ENCODE assay signal across 24 cellular contexts in genomic region chr15:38539008-38539343, GRCh38. TPM values are rescaled to one million over a fixed set of nuclear protein-coding genes. Genes with fewer than 3 reads are reported as not detected.
DNase-seq lines count a peak whose midpoint lies in the region; ATAC-seq lines count a peak whose summit lies in the region.
"Had no signal": no experiment of that assay in that cellular context is flagged by ENCODE, and none has a peak within 500 bp of the region (broad histone marks: within the 10 kb centered on the region; RNA-seq: fewer than 3 reads in every experiment).

No MANE protein-coding gene starts in this region.

- H3K9me3 Mint-ChIP-seq in T-helper 1 cell treated with Interleukin-12 subunit alpha and Interleukin-12 subunit beta and Interleukin-4 antibody, amounts not matched to agents 30 μg/mL and 1 μg/mL, for 36 hours: no peaks in the 10 kb centered on the region
- H3K9me3 Mint-ChIP-seq in CD4-positive, CD25-positive, alpha-beta regulatory T cell: no peaks in the 10 kb centered on the region
- H3K9me3 Mint-ChIP-seq in activated CD8-positive, alpha-beta T cell treated with anti-CD3 and anti-CD28 coated beads, Interleukin-2, amount 10 ng/mL, durations not matched to agents 7 days and 5 days (ENCODE audit: insufficient read depth): no peaks in the 10 kb centered on the region
- no peaks in the 10 kb centered on the region for H3K9me3 Mint-ChIP-seq in immature natural killer cell
- no peaks in the 10 kb centered on the region for H3K9me3 Mint-ChIP-seq in stimulated activated naive B cell treated with anti-CD40 and anti-IgM and Interleukin-4, amounts not matched to agents 10 μg/mL and 1 μg/mL and 100 μg/mL, for 72 hours

- peak overlapping the region; percentile 71 for H3K27ac ChIP-seq in CD4-positive, CD25-positive, alpha-beta regulatory T cell (ENCODE audit: insufficient read depth, low read length, poor library complexity, severe bottlenecking)
- H3K27ac ChIP-seq in substantia nigra (ENCODE audit: low read depth, low read length, poor library complexity, severe bottlenecking): no peak overlapping the region
- H3K27ac ChIP-seq: 22Rv1, coronary artery, gastrocnemius medialis, transverse colon had no signal

- peak in 1 of 2 donors; percentile 21 for ATAC-seq in CD4-positive, CD25-positive, alpha-beta regulatory T cell (ENCODE audit: low read depth in 2 of 2)
- peak; percentile 59 for ATAC-seq in activated CD8-positive, alpha-beta T cell treated with anti-CD3 and anti-CD28 coated beads, Interleukin-2, amount 10 ng/mL, durations not matched to agents 7 days and 5 days
- ATAC-seq in stimulated activated naive B cell treated with anti-CD40 and anti-IgM and Interleukin-4, amounts not matched to agents 10 μg/mL and 1 μg/mL and 100 μg/mL, for 72 hours (replicated peaks): no peak
- ATAC-seq: gastrocnemius medialis, HCT116, left lobe of liver had no signal

- no peaks in the 10 kb centered on the region for H3K9me3 ChIP-seq in CD4-positive, CD25-positive, alpha-beta regulatory T cell (ENCODE audit: control insufficient read depth in 2 of 2, low read length in 2 of 2)
- H3K9me3 ChIP-seq: gastrocnemius medialis, Peyer's patch, transverse colon had no signal

- peak overlapping the region; percentile 1 for H3K4me3 Mint-ChIP-seq in T-helper 1 cell treated with Interleukin-12 subunit alpha and Interleukin-12 subunit beta and Interleukin-4 antibody, amounts not matched to agents 30 μg/mL and 1 μg/mL, for 36 hours
- peak overlapping the region; percentile 46 to 81 (median 68) for H3K4me3 Mint-ChIP-seq in CD4-positive, CD25-positive, alpha-beta regulatory T cell
- H3K4me3 Mint-ChIP-seq in activated CD8-positive, alpha-beta T cell treated with anti-CD3 and anti-CD28 coated beads, Interleukin-2, amount 10 ng/mL, durations not matched to agents 7 days and 5 days: peak overlapping the region; percentile 47
- H3K4me3 Mint-ChIP-seq in immature natural killer cell: peak overlapping the region; percentile 58 to 87 (median 72)
- H3K4me3 Mint-ChIP-seq in stimulated activated naive B cell treated with anti-CD40 and anti-IgM and Interleukin-4, amounts not matched to agents 10 μg/mL and 1 μg/mL and 100 μg/mL, for 72 hours: no peak overlapping the region

- peaks cover 35% of the 10 kb centered on the region for H3K36me3 ChIP-seq in CD4-positive, CD25-positive, alpha-beta regulatory T cell (ENCODE audit: control insufficient read depth, insufficient read depth, low read length)
- H3K36me3 ChIP-seq: gastrocnemius medialis, Peyer's patch, transverse colon had no signal

- H3K4me1 Mint-ChIP-seq in T-helper 1 cell treated with Interleukin-12 subunit alpha and Interleukin-12 subunit beta and Interleukin-4 antibody, amounts not matched to agents 30 μg/mL and 1 μg/mL, for 36 hours (ENCODE audit: low read depth): peaks cover 81% of the 10 kb centered on the region
- H3K4me1 Mint-ChIP-seq in CD4-positive, CD25-positive, alpha-beta regulatory T cell: peaks cover 48 to 96% (median 87%) of the 10 kb centered on the region in 4 donors
- H3K4me1 Mint-ChIP-seq in activated CD8-positive, alpha-beta T cell treated with anti-CD3 and anti-CD28 coated beads, Interleukin-2, amount 10 ng/mL, durations not matched to agents 7 days and 5 days (ENCODE audit: low read depth): peaks cover 94% of the 10 kb centered on the region
- H3K4me1 Mint-ChIP-seq in immature natural killer cell: peaks cover 96 to 98% of the 10 kb centered on the region in 2 donors
- H3K4me1 Mint-ChIP-seq in stimulated activated naive B cell treated with anti-CD40 and anti-IgM and Interleukin-4, amounts not matched to agents 10 μg/mL and 1 μg/mL and 100 μg/mL, for 72 hours: peaks cover 9 to 33% of the 10 kb centered on the region in 2 donors

- POLR2A ChIA-PET in activated CD8-positive, alpha-beta T cell treated with anti-CD3 and anti-CD28 coated beads, Interleukin-2, amount 10 ng/mL, durations not matched to agents 7 days and 5 days (lab: Charles Lee): interaction anchor here (1.1 to 1.7 kb wide), 2 partner anchors 25 to 144 kb away, joined by 3 to 8 read pairs; no protein-coding TSS in a partner anchor

- no peak for DNase-seq in T-helper 1 cell
- no peak for DNase-seq in CD4-positive, CD25-positive, alpha-beta regulatory T cell
- DNase-seq in activated CD8-positive, alpha-beta T cell treated with anti-CD3 and anti-CD28 coated beads, Interleukin-2, amount 10 ng/mL, durations not matched to agents 7 days and 5 days: peak; percentile 37
- DNase-seq in immature natural killer cell: no peak
- DNase-seq in GDM1 (lab: John Stamatoyannopoulos, UW): no peak
- DNase-seq in stimulated activated naive B cell treated with anti-CD40 and anti-IgM and Interleukin-4, amounts not matched to agents 10 μg/mL and 1 μg/mL and 100 μg/mL, for 72 hours: no peak
- DNase-seq in substantia nigra (lab: John Stamatoyannopoulos, UW): no peak
- DNase-seq: activated effector memory CD4-positive, alpha-beta T cell treated with Interleukin-2 at 50 U/mL for 16 hours; anterior cingulate cortex; gastrocnemius medialis; hippocampal formation; mesenchymal stem cell; NCI-H1105; NCI-H1930; NCI-H526 treated with DMSO at 0.1 percent for 48 hours; Peyer's patch; small intestine; stimulated activated CD4-positive, alpha-beta T cell treated with anti-CD3 and anti-CD28 coated beads, Interleukin-2, amount 100 ng/mL, for 24 hours; transverse colon had no signal

- CTCF ChIA-PET in activated CD8-positive, alpha-beta T cell treated with anti-CD3 and anti-CD28 coated beads, Interleukin-2, amount 10 ng/mL, durations not matched to agents 7 days and 5 days (lab: Charles Lee): interaction anchor here (1.1 to 2.4 kb wide), 6 partner anchors 13 to 161 kb away, joined by 3 to 11 read pairs (median 4); partner anchors contain the start of gene FAM98B

- H3K36me3 Mint-ChIP-seq in T-helper 1 cell treated with Interleukin-12 subunit alpha and Interleukin-12 subunit beta and Interleukin-4 antibody, amounts not matched to agents 30 μg/mL and 1 μg/mL, for 36 hours (ENCODE audit: low read depth): peaks cover 56% of the 10 kb centered on the region
- H3K36me3 Mint-ChIP-seq in CD4-positive, CD25-positive, alpha-beta regulatory T cell: peaks cover 44% of the 10 kb centered on the region
- H3K36me3 Mint-ChIP-seq in activated CD8-positive, alpha-beta T cell treated with anti-CD3 and anti-CD28 coated beads, Interleukin-2, amount 10 ng/mL, durations not matched to agents 7 days and 5 days (ENCODE audit: low read depth): peaks cover 88% of the 10 kb centered on the region
- peaks cover 0 to 8% (median 6%) of the 10 kb centered on the region in 3 donors for H3K36me3 Mint-ChIP-seq in immature natural killer cell
- H3K36me3 Mint-ChIP-seq in stimulated activated naive B cell treated with anti-CD40 and anti-IgM and Interleukin-4, amounts not matched to agents 10 μg/mL and 1 μg/mL and 100 μg/mL, for 72 hours: peaks cover 1 to 9% of the 10 kb centered on the region in 2 donors

- no peaks in the 10 kb centered on the region for H3K27me3 Mint-ChIP-seq in T-helper 1 cell treated with Interleukin-12 subunit alpha and Interleukin-12 subunit beta and Interleukin-4 antibody, amounts not matched to agents 30 μg/mL and 1 μg/mL, for 36 hours (ENCODE audit: low read depth)
- H3K27me3 Mint-ChIP-seq in CD4-positive, CD25-positive, alpha-beta regulatory T cell: no peaks in the 10 kb centered on the region
- H3K27me3 Mint-ChIP-seq in activated CD8-positive, alpha-beta T cell treated with anti-CD3 and anti-CD28 coated beads, Interleukin-2, amount 10 ng/mL, durations not matched to agents 7 days and 5 days (ENCODE audit: low read depth): no peaks in the 10 kb centered on the region
- peaks cover 0 to 1% (median 0%) of the 10 kb centered on the region in 3 donors for H3K27me3 Mint-ChIP-seq in immature natural killer cell (ENCODE audit: low read depth in 3 of 3)
- no peaks in the 10 kb centered on the region for H3K27me3 Mint-ChIP-seq in stimulated activated naive B cell treated with anti-CD40 and anti-IgM and Interleukin-4, amounts not matched to agents 10 μg/mL and 1 μg/mL and 100 μg/mL, for 72 hours

- peaks cover 84% of the 10 kb centered on the region for H3K4me1 ChIP-seq in CD4-positive, CD25-positive, alpha-beta regulatory T cell (ENCODE audit: control insufficient read depth, insufficient read depth, low read length, poor library complexity, severe bottlenecking)
- H3K4me1 ChIP-seq: gastrocnemius medialis, Peyer's patch, transverse colon had no signal

- peak overlapping the region; percentile 80 for H3K4me3 ChIP-seq in CD4-positive, CD25-positive, alpha-beta regulatory T cell (ENCODE audit: low read depth, low read length)
- H3K4me3 ChIP-seq: coronary artery, gastrocnemius medialis, Peyer's patch, transverse colon had no signal

- H3K27ac Mint-ChIP-seq in T-helper 1 cell treated with Interleukin-12 subunit alpha and Interleukin-12 subunit beta and Interleukin-4 antibody, amounts not matched to agents 30 μg/mL and 1 μg/mL, for 36 hours: peak overlapping the region; percentile 71
- H3K27ac Mint-ChIP-seq in CD4-positive, CD25-positive, alpha-beta regulatory T cell: peak overlapping the region; percentile 90 to 96 (median 92)
- peak overlapping the region; percentile 79 for H3K27ac Mint-ChIP-seq in activated CD8-positive, alpha-beta T cell treated with anti-CD3 and anti-CD28 coated beads, Interleukin-2, amount 10 ng/mL, durations not matched to agents 7 days and 5 days
- peak overlapping the region; percentile 66 to 93 (median 88) for H3K27ac Mint-ChIP-seq in immature natural killer cell
- no peak overlapping the region for H3K27ac Mint-ChIP-seq in stimulated activated naive B cell treated with anti-CD40 and anti-IgM and Interleukin-4, amounts not matched to agents 10 μg/mL and 1 μg/mL and 100 μg/mL, for 72 hours

- no peaks in the 10 kb centered on the region for H3K27me3 ChIP-seq in CD4-positive, CD25-positive, alpha-beta regulatory T cell (ENCODE audit: control insufficient read depth, insufficient read depth, low read length)
- H3K27me3 ChIP-seq: gastrocnemius medialis, Peyer's patch, transverse colon had no signal

RNA-seq across cellular contexts. Expression of gene RASGRP1, which starts 25.6 kb away (rescaled TPM):
- total RNA-seq in CD4-positive, CD25-positive, alpha-beta regulatory T cell: 216 TPM
- 100 to 1,000 TPM in 1 of 4 donors, 10 to 100 TPM in 3; 74.5 to 108 (median 86.6) TPM for polyA plus RNA-seq in CD4-positive, CD25-positive, alpha-beta regulatory T cell
- 100 to 1,000 TPM; 161 to 165 TPM for total RNA-seq in activated CD8-positive, alpha-beta T cell treated with anti-CD3 and anti-CD28 coated beads, Interleukin-2, amount 10 ng/mL, durations not matched to agents 7 days and 5 days
- polyA plus RNA-seq in immature natural killer cell: 10 to 100 TPM; 21.9 to 63.9 (median 22.7) TPM

Comparison
In these comparisons a context has a peak if more than half of its experiments do, and no peak if none do; other contexts are left out.
1. H3K4me3 Mint-ChIP-seq: peak in T-helper 1 cell treated with Interleukin-12 subunit alpha and Interleukin-12 subunit beta and Interleukin-4 antibody, amounts not matched to agents 30 μg/mL and 1 μg/mL, for 36 hours (single experiment), CD4-positive, CD25-positive, alpha-beta regulatory T cell (4 of 4), activated CD8-positive, alpha-beta T cell treated with anti-CD3 and anti-CD28 coated beads, Interleukin-2, amount 10 ng/mL, durations not matched to agents 7 days and 5 days (single experiment) and immature natural killer cell (5 of 5); none in stimulated activated naive B cell treated with anti-CD40 and anti-IgM and Interleukin-4, amounts not matched to agents 10 μg/mL and 1 μg/mL and 100 μg/mL, for 72 hours (0 of 2).